3 cellular contexts compared by ENCODE assay signal in the genomic region with DNA sequence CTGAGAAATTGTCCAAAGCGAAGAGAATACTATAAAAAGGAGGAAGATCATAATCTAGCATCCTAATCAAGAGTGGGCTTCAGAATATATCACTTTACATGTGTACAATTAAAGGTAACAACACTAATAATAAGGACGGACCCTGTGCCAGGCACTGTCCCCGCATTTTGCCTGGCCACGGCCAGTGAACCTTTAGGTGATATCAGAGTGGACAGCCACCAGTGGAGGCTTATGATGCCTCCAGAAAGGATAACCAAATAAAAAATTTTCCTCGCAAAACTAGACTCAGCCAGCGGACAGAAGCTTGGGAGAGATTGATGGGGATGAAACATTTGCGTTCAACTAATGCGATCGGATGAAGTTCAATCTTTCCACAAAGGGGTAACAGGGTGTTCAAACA.
"Had no signal": no experiment of that assay in that cellular context is flagged by ENCODE, and none has a peak within 500 bp of the region (broad histone marks: within the 10 kb centered on the region; RNA-seq: fewer than 3 reads in every experiment).

No MANE protein-coding gene starts in this region.

- H3K4me3 ChIP-seq: GM12878 had no signal

- DNase-seq: GDM1, GF-D8 had no signal
